Comparison of ENCODE assay signal across 23 cellular contexts in the genomic region with DNA sequence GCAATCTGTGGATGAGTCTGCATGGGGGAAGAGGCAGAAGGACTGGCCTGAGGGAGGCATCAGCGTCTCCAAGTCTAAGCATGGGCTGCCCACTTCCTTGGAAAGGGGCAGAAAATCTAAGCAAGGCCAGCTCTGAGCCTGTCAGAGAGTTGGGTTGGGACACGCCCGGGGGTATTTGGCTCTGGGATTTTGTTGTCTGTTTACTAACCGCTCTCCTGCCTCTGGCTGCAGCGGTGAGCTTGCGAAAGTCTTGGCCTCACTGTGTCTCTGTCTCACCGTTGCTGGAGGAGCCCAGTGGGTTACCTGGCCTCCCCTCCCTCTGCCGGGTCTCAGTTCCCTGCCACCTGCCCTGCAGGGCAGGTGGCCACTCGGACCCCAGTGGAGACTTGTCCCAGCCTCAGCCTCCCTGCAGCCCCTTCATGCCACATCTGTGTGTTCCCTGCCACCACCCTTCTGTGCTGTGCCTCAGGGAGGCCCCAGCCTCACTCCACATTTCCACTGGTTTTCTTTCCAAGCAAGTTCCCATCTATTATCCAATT. TPM values are rescaled to one million over a fixed set of nuclear protein-coding genes. Genes with fewer than 3 reads are reported as not detected.
"Had no signal": no experiment of that assay in that cellular context is flagged by ENCODE, and none has a peak within 500 bp of the region (broad histone marks: within the 10 kb centered on the region; RNA-seq: fewer than 3 reads in every experiment).

No MANE protein-coding gene starts in this region.

- H3K9me3 ChIP-seq: gastrocnemius medialis, left ventricle myocardium inferior, psoas muscle, suprapubic skin, transverse colon had no signal

- H3K36me3 ChIP-seq: gastrocnemius medialis, left ventricle myocardium inferior, suprapubic skin, transverse colon had no signal

- FAIRE-seq: colon had no signal

- H3K4me1 ChIP-seq: psoas muscle had no signal

- H3K27me3 ChIP-seq: gastrocnemius medialis, suprapubic skin, transverse colon had no signal

- H3K27ac ChIP-seq: gastrocnemius medialis, left ventricle myocardium inferior, psoas muscle, suprapubic skin, transverse colon had no signal

- H3K4me3 ChIP-seq: gastrocnemius medialis, left ventricle myocardium inferior, psoas muscle, suprapubic skin, transverse colon had no signal

- DNase-seq: activated CD4-positive, alpha-beta T cell treated with anti-CD3 and anti-CD28 coated beads, Interleukin-2, amount 50 U/mL, for 4 hours; activated effector memory CD4-positive, alpha-beta T cell treated with anti-CD3 and anti-CD28 coated beads, Interleukin-2, amount 50 U/mL, for 16 hours; activated naive CD8-positive, alpha-beta T cell treated with anti-CD3 and anti-CD28 coated beads for 36 hours; activated T-cell treated with anti-CD3 and anti-CD28 coated beads, Interleukin-2, amount 50 U/mL, for 72 hours; amniotic stem cell; central memory CD4-positive, alpha-beta T cell; endodermal cell; erythroblast; gastrocnemius medialis; head of caudate nucleus; left ventricle myocardium inferior; natural killer cell; nucleus accumbens; psoas muscle; right cardiac atrium; stimulated activated naive CD8-positive, alpha-beta T cell treated with anti-CD3 and anti-CD28 coated beads, Interleukin-15, amount 100 ng/mL, for 72 hours; T-helper 2 cell; transverse colon had no signal

- ATAC-seq: activated T-cell treated with anti-CD3 and anti-CD28 coated beads, Interleukin-2, amount 50 U/mL, for 72 hours; gastrocnemius medialis; natural killer cell; psoas muscle; right cardiac atrium; stimulated activated naive CD8-positive, alpha-beta T cell treated with anti-CD3 and anti-CD28 coated beads, Interleukin-15, amount 100 ng/mL, for 72 hours had no signal

RNA-seq across cellular contexts. Expression of a gene that starts 33.7 kb away (rescaled TPM):
- total RNA-seq: activated CD8-positive, alpha-beta memory T cell treated with anti-CD3 and anti-CD28 coated beads for 36 hours; activated naive CD8-positive, alpha-beta T cell treated with anti-CD3 and anti-CD28 coated beads for 36 hours; activated T-cell treated with anti-CD3 and anti-CD28 coated beads, Interleukin-2, amount 50 U/mL, for 72 hours; endodermal cell; gastrocnemius medialis; kidney epithelial cell; mesenteric fat pad; psoas muscle had no signal
